Comparison of ENCODE assay signal across 1 cellular context in the genomic region with DNA sequence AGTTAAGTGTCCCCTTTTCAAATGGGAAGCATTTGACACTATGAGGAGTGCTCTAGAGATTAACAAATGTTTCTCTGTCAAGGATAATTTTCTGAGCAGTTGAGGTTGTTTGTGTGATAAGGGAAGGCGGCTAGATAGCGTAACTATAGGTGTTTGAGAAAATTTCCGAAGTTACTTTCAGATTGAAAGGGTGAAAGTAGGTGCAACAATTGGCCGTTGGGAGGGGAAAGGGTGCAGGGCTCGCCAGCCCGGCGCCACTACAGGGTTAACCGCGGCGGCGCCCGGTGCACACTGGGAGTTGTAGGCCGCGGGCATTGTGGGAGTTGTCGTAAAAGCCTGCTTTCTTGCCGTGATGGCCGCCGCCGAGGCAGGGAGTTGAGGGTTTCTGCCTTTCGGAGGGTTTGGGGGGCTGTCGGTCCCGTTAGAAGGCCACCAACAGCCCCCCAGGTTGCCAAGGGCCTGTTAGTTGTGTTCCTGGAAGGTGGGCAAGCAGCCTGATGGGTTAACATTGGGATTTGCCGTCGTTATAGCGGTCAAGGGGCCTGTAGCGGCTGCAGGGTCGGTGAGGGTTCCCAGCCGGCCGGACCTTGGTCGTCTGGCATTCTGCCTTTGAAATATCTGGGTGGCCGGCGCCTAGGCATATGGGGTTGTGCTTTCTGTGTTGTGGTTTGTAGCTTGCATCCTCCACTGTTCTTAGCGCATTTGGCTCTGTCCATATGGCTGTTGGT.
A peak's percentile ranks its signal among the peaks of the same experiment; 100 is the strongest.
TF ChIP-seq lines count a peak whose summit lies in the region.

No MANE protein-coding gene starts in this region.

TF ChIP-seq in HepG2, 621 proteins besides CTCF, POLR2A, EP300 and RAD21 (continued from another document and continues in another):
- TF ChIP-seq, protein P1, sequence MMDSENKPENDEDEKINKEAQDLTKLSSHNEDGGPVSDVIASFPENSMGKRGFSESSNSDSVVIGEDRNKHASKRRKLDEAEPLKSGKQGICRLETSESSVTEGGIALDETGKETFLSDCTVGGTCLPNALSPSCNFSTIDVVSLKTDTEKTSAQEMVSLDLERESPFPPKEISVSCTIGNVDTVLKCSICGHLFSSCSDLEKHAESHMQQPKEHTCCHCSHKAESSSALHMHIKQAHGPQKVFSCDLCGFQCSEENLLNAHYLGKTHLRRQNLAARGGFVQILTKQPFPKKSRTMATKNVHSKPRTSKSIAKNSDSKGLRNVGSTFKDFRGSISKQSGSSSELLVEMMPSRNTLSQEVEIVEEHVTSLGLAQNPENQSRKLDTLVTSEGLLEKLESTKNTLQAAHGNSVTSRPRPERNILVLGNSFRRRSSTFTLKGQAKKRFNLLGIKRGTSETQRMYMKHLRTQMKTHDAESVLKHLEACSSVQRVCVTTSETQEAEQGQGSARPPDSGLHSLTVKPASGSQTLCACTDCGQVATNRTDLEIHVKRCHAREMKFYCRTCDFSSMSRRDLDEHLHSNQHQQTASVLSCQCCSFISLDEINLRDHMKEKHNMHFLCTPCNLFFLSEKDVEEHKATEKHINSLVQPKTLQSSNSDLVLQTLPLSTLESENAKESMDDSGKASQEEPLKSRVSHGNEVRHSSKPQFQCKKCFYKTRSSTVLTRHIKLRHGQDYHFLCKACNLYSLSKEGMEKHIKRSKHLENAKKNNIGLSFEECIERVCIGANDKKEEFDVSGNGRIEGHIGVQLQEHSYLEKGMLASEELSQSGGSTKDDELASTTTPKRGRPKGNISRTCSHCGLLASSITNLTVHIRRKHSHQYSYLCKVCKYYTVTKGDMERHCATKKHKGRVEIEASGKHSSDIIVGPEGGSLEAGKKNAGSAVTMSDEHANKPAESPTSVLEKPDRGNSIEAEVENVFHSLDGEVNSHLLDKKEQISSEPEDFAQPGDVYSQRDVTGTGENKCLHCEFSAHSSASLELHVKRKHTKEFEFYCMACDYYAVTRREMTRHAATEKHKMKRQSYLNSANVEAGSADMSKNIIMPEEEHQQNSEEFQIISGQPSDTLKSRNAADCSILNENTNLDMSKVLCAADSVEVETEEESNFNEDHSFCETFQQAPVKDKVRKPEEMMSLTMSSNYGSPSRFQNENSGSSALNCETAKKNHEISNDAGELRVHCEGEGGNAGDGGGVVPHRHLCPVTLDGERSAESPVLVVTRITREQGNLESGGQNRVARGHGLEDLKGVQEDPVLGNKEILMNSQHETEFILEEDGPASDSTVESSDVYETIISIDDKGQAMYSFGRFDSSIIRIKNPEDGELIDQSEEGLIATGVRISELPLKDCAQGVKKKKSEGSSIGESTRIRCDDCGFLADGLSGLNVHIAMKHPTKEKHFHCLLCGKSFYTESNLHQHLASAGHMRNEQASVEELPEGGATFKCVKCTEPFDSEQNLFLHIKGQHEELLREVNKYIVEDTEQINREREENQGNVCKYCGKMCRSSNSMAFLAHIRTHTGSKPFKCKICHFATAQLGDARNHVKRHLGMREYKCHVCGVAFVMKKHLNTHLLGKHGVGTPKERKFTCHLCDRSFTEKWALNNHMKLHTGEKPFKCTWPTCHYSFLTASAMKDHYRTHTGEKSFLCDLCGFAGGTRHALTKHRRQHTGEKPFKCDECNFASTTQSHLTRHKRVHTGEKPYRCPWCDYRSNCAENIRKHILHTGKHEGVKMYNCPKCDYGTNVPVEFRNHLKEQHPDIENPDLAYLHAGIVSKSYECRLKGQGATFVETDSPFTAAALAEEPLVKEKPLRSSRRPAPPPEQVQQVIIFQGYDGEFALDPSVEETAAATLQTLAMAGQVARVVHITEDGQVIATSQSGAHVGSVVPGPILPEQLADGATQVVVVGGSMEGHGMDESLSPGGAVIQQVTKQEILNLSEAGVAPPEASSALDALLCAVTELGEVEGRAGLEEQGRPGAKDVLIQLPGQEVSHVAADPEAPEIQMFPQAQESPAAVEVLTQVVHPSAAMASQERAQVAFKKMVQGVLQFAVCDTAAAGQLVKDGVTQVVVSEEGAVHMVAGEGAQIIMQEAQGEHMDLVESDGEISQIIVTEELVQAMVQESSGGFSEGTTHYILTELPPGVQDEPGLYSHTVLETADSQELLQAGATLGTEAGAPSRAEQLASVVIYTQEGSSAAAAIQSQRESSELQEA (CRISPR knock-in tag; IDR thresholded peaks at IDR 0.05; ENCODE audit: not compliant biosample characterization) = no peak
- TF ChIP-seq PPARG (CRISPR knock-in tag; conservative IDR thresholded peaks at IDR 0.05) = peak; percentile 82
- TF ChIP-seq ZNF446 (CRISPR knock-in tag; IDR thresholded peaks at IDR 0.05) = 0 out of 2 replicates have a peak, but pooled peaks have one; percentile 40
- 0 out of 2 replicates have a peak, but pooled peaks have one; percentile 58 for TF ChIP-seq ZNF510 (CRISPR knock-in tag; IDR thresholded peaks at IDR 0.05; ENCODE audit: low read depth)
- TF ChIP-seq, protein P2, sequence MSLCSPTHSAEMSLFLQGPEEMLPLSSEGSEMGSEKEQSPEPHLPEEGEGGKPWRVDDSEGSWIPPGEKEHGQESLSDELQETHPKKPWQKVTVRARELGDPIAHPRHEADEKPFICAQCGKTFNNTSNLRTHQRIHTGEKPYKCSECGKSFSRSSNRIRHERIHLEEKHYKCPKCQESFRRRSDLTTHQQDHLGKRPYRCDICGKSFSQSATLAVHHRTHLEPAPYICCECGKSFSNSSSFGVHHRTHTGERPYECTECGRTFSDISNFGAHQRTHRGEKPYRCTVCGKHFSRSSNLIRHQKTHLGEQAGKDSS (CRISPR knock-in tag; IDR thresholded peaks at IDR 0.05; ENCODE audit: borderline replicate concordance, low read depth) = peak; percentile 31; the same call in 1 of the 2 replicates
- TF ChIP-seq, protein P3, sequence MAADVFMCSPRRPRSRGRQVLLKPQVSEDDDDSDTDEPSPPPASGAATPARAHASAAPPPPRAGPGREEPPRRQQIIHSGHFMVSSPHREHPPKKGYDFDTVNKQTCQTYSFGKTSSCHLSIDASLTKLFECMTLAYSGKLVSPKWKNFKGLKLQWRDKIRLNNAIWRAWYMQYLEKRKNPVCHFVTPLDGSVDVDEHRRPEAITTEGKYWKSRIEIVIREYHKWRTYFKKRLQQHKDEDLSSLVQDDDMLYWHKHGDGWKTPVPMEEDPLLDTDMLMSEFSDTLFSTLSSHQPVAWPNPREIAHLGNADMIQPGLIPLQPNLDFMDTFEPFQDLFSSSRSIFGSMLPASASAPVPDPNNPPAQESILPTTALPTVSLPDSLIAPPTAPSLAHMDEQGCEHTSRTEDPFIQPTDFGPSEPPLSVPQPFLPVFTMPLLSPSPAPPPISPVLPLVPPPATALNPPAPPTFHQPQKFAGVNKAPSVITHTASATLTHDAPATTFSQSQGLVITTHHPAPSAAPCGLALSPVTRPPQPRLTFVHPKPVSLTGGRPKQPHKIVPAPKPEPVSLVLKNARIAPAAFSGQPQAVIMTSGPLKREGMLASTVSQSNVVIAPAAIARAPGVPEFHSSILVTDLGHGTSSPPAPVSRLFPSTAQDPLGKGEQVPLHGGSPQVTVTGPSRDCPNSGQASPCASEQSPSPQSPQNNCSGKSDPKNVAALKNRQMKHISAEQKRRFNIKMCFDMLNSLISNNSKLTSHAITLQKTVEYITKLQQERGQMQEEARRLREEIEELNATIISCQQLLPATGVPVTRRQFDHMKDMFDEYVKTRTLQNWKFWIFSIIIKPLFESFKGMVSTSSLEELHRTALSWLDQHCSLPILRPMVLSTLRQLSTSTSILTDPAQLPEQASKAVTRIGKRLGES (CRISPR knock-in tag; IDR thresholded peaks at IDR 0.05; ENCODE audit: borderline replicate concordance) = no peak
- peak; percentile 44; the same call in 1 of the 2 replicates for TF ChIP-seq SIN3A (IDR thresholded peaks at IDR 0.05; ENCODE audit: borderline replicate concordance, low read depth, low read length)
- no peak; the same call in 1 of the 2 replicates for TF ChIP-seq NFYB (CRISPR knock-in tag; IDR thresholded peaks at IDR 0.05)
- peak; percentile 71 for TF ChIP-seq TEAD3 (CRISPR knock-in tag; optimal IDR thresholded peaks at IDR 0.05; ENCODE audit: borderline replicate concordance)
- no peak for TF ChIP-seq CCDC6 (CRISPR knock-in tag; IDR thresholded peaks at IDR 0.05)
- TF ChIP-seq SOX5 (CRISPR knock-in tag; IDR thresholded peaks at IDR 0.05; ENCODE audit: borderline replicate concordance) = peak; percentile 47; the same call in 1 of the 2 replicates
- TF ChIP-seq, protein P4, sequence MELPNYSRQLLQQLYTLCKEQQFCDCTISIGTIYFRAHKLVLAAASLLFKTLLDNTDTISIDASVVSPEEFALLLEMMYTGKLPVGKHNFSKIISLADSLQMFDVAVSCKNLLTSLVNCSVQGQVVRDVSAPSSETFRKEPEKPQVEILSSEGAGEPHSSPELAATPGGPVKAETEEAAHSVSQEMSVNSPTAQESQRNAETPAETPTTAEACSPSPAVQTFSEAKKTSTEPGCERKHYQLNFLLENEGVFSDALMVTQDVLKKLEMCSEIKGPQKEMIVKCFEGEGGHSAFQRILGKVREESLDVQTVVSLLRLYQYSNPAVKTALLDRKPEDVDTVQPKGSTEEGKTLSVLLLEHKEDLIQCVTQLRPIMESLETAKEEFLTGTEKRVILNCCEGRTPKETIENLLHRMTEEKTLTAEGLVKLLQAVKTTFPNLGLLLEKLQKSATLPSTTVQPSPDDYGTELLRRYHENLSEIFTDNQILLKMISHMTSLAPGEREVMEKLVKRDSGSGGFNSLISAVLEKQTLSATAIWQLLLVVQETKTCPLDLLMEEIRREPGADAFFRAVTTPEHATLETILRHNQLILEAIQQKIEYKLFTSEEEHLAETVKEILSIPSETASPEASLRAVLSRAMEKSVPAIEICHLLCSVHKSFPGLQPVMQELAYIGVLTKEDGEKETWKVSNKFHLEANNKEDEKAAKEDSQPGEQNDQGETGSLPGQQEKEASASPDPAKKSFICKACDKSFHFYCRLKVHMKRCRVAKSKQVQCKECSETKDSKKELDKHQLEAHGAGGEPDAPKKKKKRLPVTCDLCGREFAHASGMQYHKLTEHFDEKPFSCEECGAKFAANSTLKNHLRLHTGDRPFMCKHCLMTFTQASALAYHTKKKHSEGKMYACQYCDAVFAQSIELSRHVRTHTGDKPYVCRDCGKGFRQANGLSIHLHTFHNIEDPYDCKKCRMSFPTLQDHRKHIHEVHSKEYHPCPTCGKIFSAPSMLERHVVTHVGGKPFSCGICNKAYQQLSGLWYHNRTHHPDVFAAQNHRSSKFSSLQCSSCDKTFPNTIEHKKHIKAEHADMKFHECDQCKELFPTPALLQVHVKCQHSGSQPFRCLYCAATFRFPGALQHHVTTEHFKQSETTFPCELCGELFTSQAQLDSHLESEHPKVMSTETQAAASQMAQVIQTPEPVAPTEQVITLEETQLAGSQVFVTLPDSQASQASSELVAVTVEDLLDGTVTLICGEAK (IDR thresholded peaks at IDR 0.05) = no peak
- TF ChIP-seq, protein P4 (CRISPR knock-in tag; IDR thresholded peaks at IDR 0.05) = peak; percentile 88
- no peak for TF ChIP-seq ZNF557 (CRISPR knock-in tag; IDR thresholded peaks at IDR 0.05)
- peak; percentile 58; the same call in 1 of the 2 replicates for TF ChIP-seq NR2F2 (IDR thresholded peaks at IDR 0.05; ENCODE audit: borderline replicate concordance, low read depth)
- no peak; the same call in 1 of the 2 replicates for TF ChIP-seq ZKSCAN5 (CRISPR knock-in tag; IDR thresholded peaks at IDR 0.05)
- peak; percentile 89 for TF ChIP-seq TARDBP (CRISPR knock-in tag; IDR thresholded peaks at IDR 0.05)
- TF ChIP-seq IKZF1 (IDR thresholded peaks at IDR 0.05) = no peak
- TF ChIP-seq ZNF124 (CRISPR knock-in tag; IDR thresholded peaks at IDR 0.05) = peak; percentile 79
- 0 out of 2 replicates have a peak, but pooled peaks have one; percentile 33 for TF ChIP-seq MIXL1 (CRISPR knock-in tag; IDR thresholded peaks at IDR 0.05)
- TF ChIP-seq, protein P5, sequence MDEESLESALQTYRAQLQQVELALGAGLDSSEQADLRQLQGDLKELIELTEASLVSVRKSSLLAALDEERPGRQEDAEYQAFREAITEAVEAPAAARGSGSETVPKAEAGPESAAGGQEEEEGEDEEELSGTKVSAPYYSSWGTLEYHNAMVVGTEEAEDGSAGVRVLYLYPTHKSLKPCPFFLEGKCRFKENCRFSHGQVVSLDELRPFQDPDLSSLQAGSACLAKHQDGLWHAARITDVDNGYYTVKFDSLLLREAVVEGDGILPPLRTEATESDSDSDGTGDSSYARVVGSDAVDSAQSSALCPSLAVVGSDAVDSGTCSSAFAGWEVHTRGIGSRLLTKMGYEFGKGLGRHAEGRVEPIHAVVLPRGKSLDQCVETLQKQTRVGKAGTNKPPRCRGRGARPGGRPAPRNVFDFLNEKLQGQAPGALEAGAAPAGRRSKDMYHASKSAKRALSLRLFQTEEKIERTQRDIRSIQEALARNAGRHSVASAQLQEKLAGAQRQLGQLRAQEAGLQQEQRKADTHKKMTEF (CRISPR knock-in tag; IDR thresholded peaks at IDR 0.05) = peak; percentile 89
- TF ChIP-seq, protein P6, sequence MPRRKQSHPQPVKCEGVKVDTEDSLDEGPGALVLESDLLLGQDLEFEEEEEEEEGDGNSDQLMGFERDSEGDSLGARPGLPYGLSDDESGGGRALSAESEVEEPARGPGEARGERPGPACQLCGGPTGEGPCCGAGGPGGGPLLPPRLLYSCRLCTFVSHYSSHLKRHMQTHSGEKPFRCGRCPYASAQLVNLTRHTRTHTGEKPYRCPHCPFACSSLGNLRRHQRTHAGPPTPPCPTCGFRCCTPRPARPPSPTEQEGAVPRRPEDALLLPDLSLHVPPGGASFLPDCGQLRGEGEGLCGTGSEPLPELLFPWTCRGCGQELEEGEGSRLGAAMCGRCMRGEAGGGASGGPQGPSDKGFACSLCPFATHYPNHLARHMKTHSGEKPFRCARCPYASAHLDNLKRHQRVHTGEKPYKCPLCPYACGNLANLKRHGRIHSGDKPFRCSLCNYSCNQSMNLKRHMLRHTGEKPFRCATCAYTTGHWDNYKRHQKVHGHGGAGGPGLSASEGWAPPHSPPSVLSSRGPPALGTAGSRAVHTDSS (CRISPR knock-in tag; conservative IDR thresholded peaks at IDR 0.05) = no peak
- no peak for TF ChIP-seq ZNF101 (CRISPR knock-in tag; IDR thresholded peaks at IDR 0.05; ENCODE audit: borderline replicate concordance, low read depth)
- TF ChIP-seq IKZF4 (CRISPR knock-in tag; IDR thresholded peaks at IDR 0.05; ENCODE audit: borderline replicate concordance, low read depth, not compliant biosample characterization) = no peak
